ENCODE assay signal across 13 cellular contexts in genomic region chr1:151980287-151981177, GRCh38. TPM values are rescaled to one million over a fixed set of nuclear protein-coding genes. Genes with fewer than 3 reads are reported as not detected.
DNase-seq lines count a peak whose midpoint lies in the region; ATAC-seq and TF ChIP-seq lines count a peak whose summit lies in the region.
"Had no signal": no experiment of that assay in that cellular context is flagged by ENCODE, and none has a peak within 500 bp of the region (broad histone marks: within the 10 kb centered on the region; RNA-seq: fewer than 3 reads in every experiment).

No MANE protein-coding gene starts in this region.

- H3K4me1 Mint-ChIP-seq in naive thymus-derived CD4-positive, alpha-beta T cell, result peaks cover 13 to 41% (median 19%) of the 10 kb centered on the region in 7 donors

- WGBS in esophagus squamous epithelium, 2 donors, result 58 to 60% methylated on average over 5 of the region's 5 CpGs

- H3K27me3 ChIP-seq in esophagus squamous epithelium, result no peaks in the 10 kb centered on the region
- H3K27me3 ChIP-seq in naive thymus-derived CD4-positive, alpha-beta T cell (ENCODE audit: control insufficient read depth in 2 of 2, insufficient read depth in 2 of 2, low read length in 2 of 2), result no peaks in the 10 kb centered on the region

- peaks cover 8 to 54% (median 15%) of the 10 kb centered on the region in 5 donors for H3K36me3 Mint-ChIP-seq in naive thymus-derived CD4-positive, alpha-beta T cell

- peak overlapping the region in 3 of 4 donors; percentile 11 to 43 (median 21) for H3K27ac ChIP-seq in esophagus squamous epithelium
- H3K27ac ChIP-seq in naive thymus-derived CD4-positive, alpha-beta T cell (ENCODE audit: low read depth, low read length), result no peak overlapping the region
- H3K27ac ChIP-seq: SK-N-MC had no signal

- POLR2A ChIA-PET in naive thymus-derived CD4-positive, alpha-beta T cell (lab: Charles Lee), result interaction anchor here (0.7 to 1.1 kb wide), 2 partner anchors 11 to 91 kb away, joined by 3 read pairs; no protein-coding TSS in a partner anchor

- peak; percentile 15 for ATAC-seq in naive thymus-derived CD4-positive, alpha-beta T cell
- ATAC-seq in GM21367 (IDR thresholded peaks at IDR 0.05; ENCODE audit: unreplicated experiment) (no peak), GM19397 (IDR thresholded peaks at IDR 0.05; ENCODE audit: unreplicated experiment) (no peak)
- ATAC-seq: natural killer cell treated with Interleukin-12 subunit alpha and Interleukin-12 subunit beta and Interleukin-15 and Interleukin-18, amount 100 ng/mL, for 72 hours had no signal

- H3K9me3 ChIP-seq in esophagus squamous epithelium, result no peaks in the 10 kb centered on the region
- no peaks in the 10 kb centered on the region for H3K9me3 ChIP-seq in naive thymus-derived CD4-positive, alpha-beta T cell (ENCODE audit: control insufficient read depth in 2 of 3, low read length in 3 of 3)

- CTCF ChIA-PET in naive thymus-derived CD4-positive, alpha-beta T cell (lab: Charles Lee), result interaction anchor here (0.5 kb wide), 1 partner anchor 1619 kb away, joined by 3 read pairs; no protein-coding TSS in a partner anchor

- H3K9me3 Mint-ChIP-seq in naive thymus-derived CD4-positive, alpha-beta T cell, result no peaks in the 10 kb centered on the region
- H3K9me3 Mint-ChIP-seq: CD4-positive, alpha-beta memory T cell; natural killer cell treated with Interleukin-12 subunit alpha and Interleukin-12 subunit beta and Interleukin-15 and Interleukin-18, amount 100 ng/mL, for 72 hours had no signal

- H3K27me3 Mint-ChIP-seq in naive thymus-derived CD4-positive, alpha-beta T cell, result peaks cover 0 to 16% (median 0%) of the 10 kb centered on the region in 5 donors
- H3K27me3 Mint-ChIP-seq: CD4-positive, alpha-beta memory T cell had no signal

- H3K4me1 ChIP-seq in esophagus squamous epithelium, result peaks cover 19 to 70% (median 25%) of the 10 kb centered on the region in 3 donors
- H3K4me1 ChIP-seq in naive thymus-derived CD4-positive, alpha-beta T cell (ENCODE audit: control insufficient read depth in 2 of 2, insufficient read depth in 2 of 2, low read length in 2 of 2), result peaks cover 0 to 19% of the 10 kb centered on the region in 2 donors

- DNase-seq in AG08395 (ENCODE audit: low spot score), result peak; percentile 77
- DNase-seq in NCI-H82 (lab: John Stamatoyannopoulos, UW), result peak; percentile 55
- DNase-seq in esophagus squamous epithelium (lab: John Stamatoyannopoulos, UW), result no peak
- DNase-seq in naive thymus-derived CD4-positive, alpha-beta T cell, result no peak
- DNase-seq in GF-D8 (lab: John Stamatoyannopoulos, UW), result no peak
- DNase-seq in RKO (ENCODE audit: low spot score), result no peak
- DNase-seq: activated T-cell treated with anti-CD3 and anti-CD28 coated beads, Interleukin-2, amount 50 U/mL, for 1 hour; CD4-positive, alpha-beta memory T cell; effector CD8-positive, alpha-beta T cell had no signal

- peak overlapping the region in 1 of 9 donors; percentile 37 for H3K27ac Mint-ChIP-seq in naive thymus-derived CD4-positive, alpha-beta T cell
- H3K27ac Mint-ChIP-seq: natural killer cell treated with Interleukin-12 subunit alpha and Interleukin-12 subunit beta and Interleukin-15 and Interleukin-18, amount 100 ng/mL, for 72 hours had no signal

- intact Hi-C loops in esophagus squamous epithelium (cut with DNase I), result no loop called here
- intact Hi-C loops in naive thymus-derived CD4-positive, alpha-beta T cell (cut with micrococcal nuclease), result no loop called here

- H3K4me3 Mint-ChIP-seq in naive thymus-derived CD4-positive, alpha-beta T cell, result no peak overlapping the region
- H3K4me3 Mint-ChIP-seq: CD4-positive, alpha-beta memory T cell; natural killer cell treated with Interleukin-12 subunit alpha and Interleukin-12 subunit beta and Interleukin-15 and Interleukin-18, amount 100 ng/mL, for 72 hours had no signal

- no peak overlapping the region for H3K4me3 ChIP-seq in esophagus squamous epithelium
- H3K4me3 ChIP-seq in naive thymus-derived CD4-positive, alpha-beta T cell (ENCODE audit: low read length), result no peak overlapping the region
- H3K4me3 ChIP-seq: SK-N-MC had no signal

- TF ChIP-seq POLR2A in esophagus squamous epithelium (IDR thresholded peaks at IDR 0.05), result no peak

- H3K36me3 ChIP-seq in esophagus squamous epithelium, result peaks cover 19 to 53% (median 45%) of the 10 kb centered on the region in 3 donors
- H3K36me3 ChIP-seq in naive thymus-derived CD4-positive, alpha-beta T cell (ENCODE audit: control insufficient read depth in 2 of 3, insufficient read depth in 3 of 3, low read length in 3 of 3), result peaks cover 5 to 34% (median 10%) of the 10 kb centered on the region in 3 experiments

- TF ChIP-seq CTCF in esophagus squamous epithelium (IDR thresholded peaks at IDR 0.05), result no peak

RNA-seq across cellular contexts. Expression of gene S100A10, which starts 13.1 kb away (rescaled TPM):
- total RNA-seq in esophagus squamous epithelium, result 100 to 1,000 TPM; 301 to 611 (median 447) TPM
- total RNA-seq in naive thymus-derived CD4-positive, alpha-beta T cell, result 100 to 1,000 TPM; 131 to 361 (median 143) TPM
- polyA plus RNA-seq in naive thymus-derived CD4-positive, alpha-beta T cell, result 100 to 1,000 TPM; 458 to 492 TPM

RNA-seq across cellular contexts. Expression of gene S100A11, which starts 56.3 kb away (rescaled TPM):
- total RNA-seq in esophagus squamous epithelium, result 1,000 to 10,000 TPM in 3 of 4 donors, 100 to 1,000 TPM in 1; 900 to 2,319 (median 1,590) TPM
- 100 to 1,000 TPM in 2 of 5 experiments, 10 to 100 TPM in 3; 28.6 to 442 (median 96.5) TPM for total RNA-seq in naive thymus-derived CD4-positive, alpha-beta T cell
- polyA plus RNA-seq in naive thymus-derived CD4-positive, alpha-beta T cell, result 100 to 1,000 TPM; 189 to 210 TPM

Comparison
In these comparisons a context has a peak if more than half of its experiments do, and no peak if none do; other contexts are left out.
1. DNase-seq: peak in AG08395 (single experiment) and NCI-H82 (single experiment); none in esophagus squamous epithelium (single experiment), naive thymus-derived CD4-positive, alpha-beta T cell (0 of 9), GF-D8 (single experiment) and RKO (single experiment).